Comparison of ENCODE assay signal across 24 cellular contexts in genomic region chr12:9827209-9827888, GRCh38. TPM values are rescaled to one million over a fixed set of nuclear protein-coding genes. Genes with fewer than 3 reads are reported as not detected.
A peak's percentile ranks its signal among the peaks of the same experiment; 100 is the strongest.
DNase-seq lines count a peak whose midpoint lies in the region; ATAC-seq, FAIRE-seq and TF ChIP-seq lines count a peak whose summit lies in the region.
"Had no signal": no experiment of that assay in that cellular context is flagged by ENCODE, and none has a peak within 500 bp of the region (broad histone marks: within the 10 kb centered on the region; RNA-seq: fewer than 3 reads in every experiment).

TSS of gene KLRF1 (plus strand) at chr12:9827481. CDS start at chr12:9827545, 64 bp downstream.

- peaks cover 6% of the 10 kb centered on the region for H3K27me3 Mint-ChIP-seq in activated T-cell treated with anti-CD3 and anti-CD28 coated beads, Interleukin-2, amount 50 U/mL, for 4 hours (ENCODE audit: low read depth)
- H3K27me3 Mint-ChIP-seq in activated T-cell treated with anti-CD3 and anti-CD28 coated beads, Interleukin-2, amount 50 U/mL, for 24 hours, result peaks cover 4% of the 10 kb centered on the region
- no peaks in the 10 kb centered on the region for H3K27me3 Mint-ChIP-seq in effector memory CD8-positive, alpha-beta T cell

- DNase-seq in activated T-cell treated with anti-CD3 and anti-CD28 coated beads, Interleukin-2, amount 50 U/mL, for 4 hours, result no peak
- DNase-seq in activated T-cell treated with anti-CD3 and anti-CD28 coated beads, Interleukin-2, amount 50 U/mL, for 24 hours, result no peak
- no peak for DNase-seq in GM12892 (ENCODE audit: insufficient read length)
- DNase-seq in effector memory CD8-positive, alpha-beta T cell, result no peak
- no peak for DNase-seq in stimulated activated effector memory CD8-positive, alpha-beta T cell treated with anti-CD3 and anti-CD28 coated beads, Interleukin-12 subunit alpha, Interleukin-12 subunit beta, amount 100 ng/mL, for 72 hours (ENCODE audit: low spot score in 2 of 2)
- DNase-seq: 8988T, ACHN, BE2C, Karpas-422, NCI-H1092 treated with DMSO at 0.1 percent for 48 hours, NCI-H1436 treated with DMSO at 0.1 percent for 48 hours, NCI-H187 treated with DMSO at 0.1 percent for 48 hours, NCI-H2171 treated with DMSO at 0.1 percent for 48 hours, NCI-H345, NCI-H510A treated with DMSO at 0.1 percent for 48 hours, NCI-H774, SIG-M5 had no signal

- TF ChIP-seq POLR2A in GM12892 (IDR thresholded peaks at IDR 0.05; ENCODE audit: low read depth, low read length), result no peak

- peaks cover 7% of the 10 kb centered on the region for H3K9me3 Mint-ChIP-seq in activated T-cell treated with anti-CD3 and anti-CD28 coated beads, Interleukin-2, amount 50 U/mL, for 4 hours
- H3K9me3 Mint-ChIP-seq in activated T-cell treated with anti-CD3 and anti-CD28 coated beads, Interleukin-2, amount 50 U/mL, for 24 hours, result no peaks in the 10 kb centered on the region
- H3K9me3 Mint-ChIP-seq in effector memory CD8-positive, alpha-beta T cell, result peaks cover 0 to 9% of the 10 kb centered on the region in 2 donors
- peaks cover 3% of the 10 kb centered on the region for H3K9me3 Mint-ChIP-seq in stimulated activated effector memory CD8-positive, alpha-beta T cell treated with anti-CD3 and anti-CD28 coated beads, Interleukin-12 subunit alpha, Interleukin-12 subunit beta, amount 100 ng/mL, for 72 hours

- peaks cover 4% of the 10 kb centered on the region for H3K4me1 Mint-ChIP-seq in activated T-cell treated with anti-CD3 and anti-CD28 coated beads, Interleukin-2, amount 50 U/mL, for 4 hours (ENCODE audit: low read depth)
- no peaks in the 10 kb centered on the region for H3K4me1 Mint-ChIP-seq in activated T-cell treated with anti-CD3 and anti-CD28 coated beads, Interleukin-2, amount 50 U/mL, for 24 hours (ENCODE audit: low read depth)
- peaks cover 6 to 29% of the 10 kb centered on the region in 2 donors for H3K4me1 Mint-ChIP-seq in effector memory CD8-positive, alpha-beta T cell (ENCODE audit: low read depth in 2 of 2)
- H3K4me1 Mint-ChIP-seq in stimulated activated effector memory CD8-positive, alpha-beta T cell treated with anti-CD3 and anti-CD28 coated beads, Interleukin-12 subunit alpha, Interleukin-12 subunit beta, amount 100 ng/mL, for 72 hours, result peaks cover 22% of the 10 kb centered on the region

- peak within 1 kb of the TSS; percentile 61 for H3K4me3 Mint-ChIP-seq in activated T-cell treated with anti-CD3 and anti-CD28 coated beads, Interleukin-2, amount 50 U/mL, for 4 hours
- no peak within 1 kb of the TSS for H3K4me3 Mint-ChIP-seq in activated T-cell treated with anti-CD3 and anti-CD28 coated beads, Interleukin-2, amount 50 U/mL, for 24 hours
- peak within 1 kb of the TSS; percentile 80 to 88 for H3K4me3 Mint-ChIP-seq in effector memory CD8-positive, alpha-beta T cell
- peak within 1 kb of the TSS; percentile 43 for H3K4me3 Mint-ChIP-seq in stimulated activated effector memory CD8-positive, alpha-beta T cell treated with anti-CD3 and anti-CD28 coated beads, Interleukin-12 subunit alpha, Interleukin-12 subunit beta, amount 100 ng/mL, for 72 hours

- no peak for ATAC-seq in activated T-cell treated with anti-CD3 and anti-CD28 coated beads, Interleukin-2, amount 50 U/mL, for 4 hours
- peak; percentile 85 for ATAC-seq in effector memory CD8-positive, alpha-beta T cell (replicated peaks)
- no peak for ATAC-seq in stimulated activated effector memory CD8-positive, alpha-beta T cell treated with anti-CD3 and anti-CD28 coated beads, Interleukin-12 subunit alpha, Interleukin-12 subunit beta, amount 100 ng/mL, for 72 hours
- ATAC-seq in GM18868 (IDR thresholded peaks at IDR 0.05; ENCODE audit: unreplicated experiment) (no peak), HG03378 (IDR thresholded peaks at IDR 0.05; ENCODE audit: unreplicated experiment) (no peak)
- ATAC-seq: HepG2 had no signal

- H3K27ac Mint-ChIP-seq in activated T-cell treated with anti-CD3 and anti-CD28 coated beads, Interleukin-2, amount 50 U/mL, for 24 hours, result no peak within 1 kb of the TSS
- peak within 1 kb of the TSS; percentile 82 to 91 for H3K27ac Mint-ChIP-seq in effector memory CD8-positive, alpha-beta T cell
- H3K27ac Mint-ChIP-seq in stimulated activated effector memory CD8-positive, alpha-beta T cell treated with anti-CD3 and anti-CD28 coated beads, Interleukin-12 subunit alpha, Interleukin-12 subunit beta, amount 100 ng/mL, for 72 hours, result peak within 1 kb of the TSS; percentile 72

- peak; percentile 14 for FAIRE-seq in GM12892 (lab: Jason Lieb, UNC)
- FAIRE-seq: D721Med, GM19239, HepG2, RCC 7860 had no signal

- no peaks in the 10 kb centered on the region for H3K36me3 Mint-ChIP-seq in activated T-cell treated with anti-CD3 and anti-CD28 coated beads, Interleukin-2, amount 50 U/mL, for 4 hours (ENCODE audit: insufficient read depth)
- H3K36me3 Mint-ChIP-seq in activated T-cell treated with anti-CD3 and anti-CD28 coated beads, Interleukin-2, amount 50 U/mL, for 24 hours (ENCODE audit: low read depth), result no peaks in the 10 kb centered on the region
- H3K36me3 Mint-ChIP-seq in effector memory CD8-positive, alpha-beta T cell (ENCODE audit: insufficient read depth), result peaks cover 10% of the 10 kb centered on the region
- peaks cover 6% of the 10 kb centered on the region for H3K36me3 Mint-ChIP-seq in stimulated activated effector memory CD8-positive, alpha-beta T cell treated with anti-CD3 and anti-CD28 coated beads, Interleukin-12 subunit alpha, Interleukin-12 subunit beta, amount 100 ng/mL, for 72 hours

RNA-seq across cellular contexts. Expression of gene KLRF1, which starts in this region (rescaled TPM):
- total RNA-seq in activated T-cell treated with anti-CD3 and anti-CD28 coated beads, Interleukin-2, amount 50 U/mL, for 4 hours, result not detected
- not detected for polyA plus RNA-seq in GM12892 (2012; ENCODE audit: missing spikeins)
- total RNA-seq: HepG2, HT-29 had no signal
- polyA plus RNA-seq: HepG2 had no signal
